ENCODE assay signal across 1 cellular context in genomic region chr3:133853063-133853924, GRCh38.
A peak's percentile ranks its signal among the peaks of the same experiment; 100 is the strongest.
TF ChIP-seq lines count a peak whose summit lies in the region.

No MANE protein-coding gene starts in this region.

TF ChIP-seq in HepG2, 621 proteins besides CTCF, POLR2A, EP300 and RAD21:
- TF ChIP-seq RCOR2 (CRISPR knock-in tag; IDR thresholded peaks at IDR 0.05) (no peak), PREB (CRISPR knock-in tag; IDR thresholded peaks at IDR 0.05) (no peak), MNT (IDR thresholded peaks at IDR 0.05) (peak; percentile 95)
